27 cellular contexts compared by ENCODE assay signal in the genomic region with DNA sequence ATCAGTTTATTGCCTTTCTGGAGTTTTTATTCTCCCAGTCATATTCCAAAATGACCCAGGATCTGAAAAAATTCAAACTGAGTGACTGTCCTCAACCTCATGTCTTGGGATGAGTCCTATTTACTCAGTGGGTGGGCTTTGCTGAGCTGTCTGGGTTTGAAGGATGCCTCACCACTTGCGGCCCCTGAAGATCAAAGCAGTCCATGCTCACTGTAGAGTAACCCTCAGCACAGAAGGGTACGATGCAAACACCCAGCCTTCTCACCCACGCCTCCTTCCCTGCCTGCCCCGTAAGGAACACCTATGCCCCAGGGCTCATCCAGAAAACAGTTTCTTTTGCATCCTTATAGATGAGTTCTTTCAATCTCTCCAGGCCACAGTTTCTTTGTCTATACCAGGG. TPM values are rescaled to one million over a fixed set of nuclear protein-coding genes. Genes with fewer than 3 reads are reported as not detected.
DNase-seq lines count a peak whose midpoint lies in the region; ATAC-seq, FAIRE-seq and TF ChIP-seq lines count a peak whose summit lies in the region.
"Had no signal": no experiment of that assay in that cellular context is flagged by ENCODE, and none has a peak within 500 bp of the region (broad histone marks: within the 10 kb centered on the region; RNA-seq: fewer than 3 reads in every experiment).

No MANE protein-coding gene starts in this region.

- no peak for TF ChIP-seq RAD21 in SK-N-SH (IDR thresholded peaks at IDR 0.05; ENCODE audit: low read length)

- no peak for TF ChIP-seq CTCF in SK-N-SH (IDR thresholded peaks at IDR 0.05)
- no peak for TF ChIP-seq CTCF in PC-3 (conservative IDR thresholded peaks at IDR 0.05; ENCODE audit: low read depth, low read length)
- TF ChIP-seq CTCF in astrocyte (IDR thresholded peaks at IDR 0.05; ENCODE audit: insufficient read depth, low read depth, low read length): no peak
- TF ChIP-seq CTCF in nephron progenitor cell (IDR thresholded peaks at IDR 0.05): no peak

- TF ChIP-seq EP300 in SK-N-SH (IDR thresholded peaks at IDR 0.05; ENCODE audit: borderline replicate concordance in 1 of 2, low read depth in 1 of 2, low read length in 1 of 2): no peak

- DNase-seq in SK-N-SH: no peak
- DNase-seq in PC-3: peak; percentile 73
- no peak for DNase-seq in astrocyte (ENCODE audit: low read depth)
- DNase-seq in nephron progenitor cell: peak; percentile 14
- no peak for DNase-seq in NCI-H446 treated with DMSO at 0.1 percent for 48 hours (lab: John Stamatoyannopoulos, UW)
- no peak for DNase-seq in OCI-M2 (lab: John Stamatoyannopoulos, UW; ENCODE audit: unreplicated experiment)
- DNase-seq: Caco-2; CD4-positive, alpha-beta memory T cell; DND-41; GF-D8; NCI-H1105 treated with DMSO at 0.1 percent for 48 hours; NCI-H2029 treated with DMSO at 0.1 percent for 48 hours; NCI-H226; NCI-H524 treated with DMSO at 0.1 percent for 48 hours; NCI-H82; SIG-M5; T-helper 1 cell had no signal

- no peaks in the 10 kb centered on the region for H3K27me3 Mint-ChIP-seq in astrocyte (ENCODE audit: low read depth, unreplicated experiment)
- H3K27me3 Mint-ChIP-seq in nephron progenitor cell (ENCODE audit: low read depth, poor library complexity): peaks cover 10% of the 10 kb centered on the region

- H3K9me3 Mint-ChIP-seq in astrocyte (ENCODE audit: unreplicated experiment) (no peaks in the 10 kb centered on the region), nephron progenitor cell (no peaks in the 10 kb centered on the region)
- H3K9me3 Mint-ChIP-seq: CD4-positive, alpha-beta memory T cell had no signal

- H3K36me3 ChIP-seq in SK-N-SH (replicated peaks in 1 of 2; ENCODE audit: control insufficient read depth in 1 of 2, insufficient read depth in 2 of 2, low read length in 1 of 2) (no peaks in the 10 kb centered on the region), PC-3 (ENCODE audit: low read depth, low read length) (no peaks in the 10 kb centered on the region), astrocyte (ENCODE audit: insufficient read depth, low read length) (no peaks in the 10 kb centered on the region)
- H3K36me3 ChIP-seq: BLaER1 treated with 17β-estradiol and CSF1 and Interleukin-3, amounts not matched to agents 10 nM and 100 nM; HAP-1 had no signal

- H3K4me3 ChIP-seq in SK-N-SH (ENCODE audit: low read depth in 2 of 2, low read length in 1 of 2): no peak overlapping the region
- no peak overlapping the region for H3K4me3 ChIP-seq in PC-3 (ENCODE audit: low read length)
- H3K4me3 ChIP-seq in astrocyte (ENCODE audit: insufficient read depth, low read depth, low read length): no peak overlapping the region
- H3K4me3 ChIP-seq: BLaER1 treated with 17β-estradiol and CSF1 and Interleukin-3, amounts not matched to agents 10 nM and 100 nM; HAP-1 had no signal

- intact Hi-C loops in PC-3 (cut with micrococcal nuclease): loop anchor here (5.0 kb wide), 1 partner anchor 137 kb away; no protein-coding TSS in a partner anchor

- H3K4me3 Mint-ChIP-seq in astrocyte (ENCODE audit: unreplicated experiment) (no peak overlapping the region), nephron progenitor cell (no peak overlapping the region)
- H3K4me3 Mint-ChIP-seq: CD4-positive, alpha-beta memory T cell; IgD-negative memory B cell had no signal

- H3K9me3 ChIP-seq in SK-N-SH: no peaks in the 10 kb centered on the region
- H3K9me3 ChIP-seq in PC-3 (ENCODE audit: low read length): no peaks in the 10 kb centered on the region
- H3K9me3 ChIP-seq in astrocyte (ENCODE audit: insufficient read depth, low read depth, low read length): no peaks in the 10 kb centered on the region
- H3K9me3 ChIP-seq: BLaER1 treated with 17β-estradiol and CSF1 and Interleukin-3, amounts not matched to agents 10 nM and 100 nM; Caco-2; HAP-1 had no signal

- H3K36me3 Mint-ChIP-seq in astrocyte (ENCODE audit: low read depth, unreplicated experiment) (no peaks in the 10 kb centered on the region), nephron progenitor cell (ENCODE audit: low read depth) (no peaks in the 10 kb centered on the region)
- H3K36me3 Mint-ChIP-seq: CD4-positive, alpha-beta memory T cell; IgD-negative memory B cell had no signal

- H3F3A ChIP-seq in SK-N-SH (replicated peaks; ENCODE audit: insufficient read depth) (peaks cover 23% of the 10 kb centered on the region), PC-3 (ENCODE audit: low read length, unreplicated experiment) (no peaks in the 10 kb centered on the region)

- 57% methylated on average over 4 of the region's 4 CpGs for WGBS in SK-N-SH (ENCODE audit: low lambda C conversion rate)

- no peaks in the 10 kb centered on the region for H3K27me3 ChIP-seq in SK-N-SH (ENCODE audit: insufficient read depth)
- no peaks in the 10 kb centered on the region for H3K27me3 ChIP-seq in PC-3 (ENCODE audit: low read length)
- no peaks in the 10 kb centered on the region for H3K27me3 ChIP-seq in astrocyte (ENCODE audit: insufficient read depth, low read length)
- H3K27me3 ChIP-seq: BLaER1 treated with 17β-estradiol and CSF1 and Interleukin-3, amounts not matched to agents 10 nM and 100 nM had no signal

- H4K20me1 ChIP-seq in SK-N-SH (ENCODE audit: insufficient read depth): no peaks in the 10 kb centered on the region
- H4K20me1 ChIP-seq in PC-3 (ENCODE audit: low read length): no peaks in the 10 kb centered on the region
- H4K20me1 ChIP-seq in astrocyte (ENCODE audit: insufficient read depth, low read length): no peaks in the 10 kb centered on the region
- H4K20me1 ChIP-seq: BLaER1 treated with 17β-estradiol and CSF1 and Interleukin-3, amounts not matched to agents 10 nM and 100 nM had no signal

- POLR2A ChIA-PET in SK-N-SH (lab: Yijun Ruan, JAX) (interaction anchor here (0.5 kb wide), 1 partner anchor 18 kb away, joined by 3 read pairs; no protein-coding TSS in a partner anchor), PC-3 (lab: Charles Lee; ENCODE audit: unreplicated experiment) (no interaction called here)

- ATAC-seq in SK-N-SH treated with all-trans-retinoic acid at 6 μM for 48 hours (no peak), PC-3 (peak; percentile 7; the same call in 1 of the 2 replicates), GM21381 (IDR thresholded peaks at IDR 0.05; ENCODE audit: unreplicated experiment) (no peak)

- H3K79me2 ChIP-seq in SK-N-SH (ENCODE audit: insufficient read depth) (no peaks in the 10 kb centered on the region), PC-3 (ENCODE audit: low read length) (no peaks in the 10 kb centered on the region), astrocyte (ENCODE audit: insufficient read depth, low read length) (no peaks in the 10 kb centered on the region)

- no peak overlapping the region for H3K4me2 ChIP-seq in SK-N-SH
- H3K4me2 ChIP-seq in PC-3 (ENCODE audit: low read length): peak overlapping the region; percentile 15; the same call in 1 of the 2 replicates
- peak overlapping the region; percentile 6 for H3K4me2 ChIP-seq in astrocyte (ENCODE audit: low read length)
- H3K4me2 ChIP-seq: BLaER1 treated with 17β-estradiol and CSF1 and Interleukin-3, amounts not matched to agents 10 nM and 100 nM had no signal

- H3K9me2 ChIP-seq in SK-N-SH (no peaks in the 10 kb centered on the region), PC-3 (replicated peaks; ENCODE audit: low read length) (no peaks in the 10 kb centered on the region)

- FAIRE-seq in astrocyte (lab: Jason Lieb, UNC): peak; percentile 47
- FAIRE-seq: GM19239, HTR-8/SVneo had no signal

- H3K9ac ChIP-seq in SK-N-SH: no peak overlapping the region
- H3K9ac ChIP-seq in PC-3 (ENCODE audit: low read length): peak overlapping the region; percentile 64
- no peak overlapping the region for H3K9ac ChIP-seq in astrocyte (ENCODE audit: low read length)
- H3K9ac ChIP-seq: BLaER1 treated with 17β-estradiol and CSF1 and Interleukin-3, amounts not matched to agents 10 nM and 100 nM had no signal

- BruUV-seq in PC-3 (replicated peaks; lab: Mats Ljungman, UMichigan): no TSS peak

- CTCF ChIA-PET in SK-N-SH (lab: Yijun Ruan, JAX) (no interaction called here), PC-3 (lab: Charles Lee) (interaction anchor here (0.6 to 0.8 kb wide), 2 partner anchors 10 to 105 kb away, joined by 4 to 5 read pairs; no protein-coding TSS in a partner anchor)

- H3K4me1 Mint-ChIP-seq in astrocyte (ENCODE audit: low read depth, unreplicated experiment) (peaks cover 45% of the 10 kb centered on the region), nephron progenitor cell (peaks cover 22% of the 10 kb centered on the region)
- H3K4me1 Mint-ChIP-seq: IgD-negative memory B cell had no signal

- no peak overlapping the region for H3K27ac Mint-ChIP-seq in astrocyte (ENCODE audit: unreplicated experiment)
- no peak overlapping the region for H3K27ac Mint-ChIP-seq in nephron progenitor cell
- H3K27ac Mint-ChIP-seq: CD4-positive, alpha-beta memory T cell; IgD-negative memory B cell had no signal

- no peak overlapping the region for H3K27ac ChIP-seq in SK-N-SH (ENCODE audit: low read depth in 2 of 2, low read length in 1 of 2)
- peak overlapping the region; percentile 98 for H3K27ac ChIP-seq in PC-3 (ENCODE audit: low read length)
- H3K27ac ChIP-seq in astrocyte (ENCODE audit: low read depth, low read length): no peak overlapping the region
- H3K27ac ChIP-seq: 22Rv1; BLaER1 treated with 17β-estradiol and CSF1 and Interleukin-3, amounts not matched to agents 10 nM and 100 nM; RWPE1 had no signal

- H3K4me1 ChIP-seq in SK-N-SH (ENCODE audit: control insufficient read depth in 1 of 2, insufficient read depth in 2 of 2, low read depth in 1 of 2, low read length in 1 of 2) (peaks cover 0 to 34% of the 10 kb centered on the region in 2 experiments; a peak in 3 of 4 replicates), PC-3 (ENCODE audit: insufficient read depth, low read length) (peaks cover 65% of the 10 kb centered on the region), astrocyte (ENCODE audit: insufficient read depth, low read length) (peaks cover 45% of the 10 kb centered on the region)
- H3K4me1 ChIP-seq: Caco-2 had no signal

- H2AFZ ChIP-seq in SK-N-SH (ENCODE audit: low read depth): 0 out of 2 replicates have a peak overlapping the region, but pooled peaks have one; percentile 2
- no peak overlapping the region for H2AFZ ChIP-seq in PC-3 (ENCODE audit: low read length)
- H2AFZ ChIP-seq in astrocyte (ENCODE audit: low read depth, low read length): no peak overlapping the region

TF ChIP-seq in SK-N-SH, 30 proteins besides CTCF, POLR2A, EP300 and RAD21 (continues in another document):
- TF ChIP-seq RCOR1 (IDR thresholded peaks at IDR 0.05; ENCODE audit: low read length): no peak
- no peak for TF ChIP-seq YY1 (IDR thresholded peaks at IDR 0.05; ENCODE audit: low read depth)

TF ChIP-seq in SK-N-SH treated with all-trans-retinoic acid at 6 μM for 48 hours, 23 proteins besides CTCF, POLR2A, EP300 and RAD21:
- TF ChIP-seq ZNF70 (CRISPR knock-in tag; IDR thresholded peaks at IDR 0.05) (no peak), ZNF565 (CRISPR knock-in tag; conservative IDR thresholded peaks at IDR 0.05; ENCODE audit: low read depth) (no peak)
TF ChIP-seq in SK-N-SH treated with all-trans-retinoic acid at 6 μM for 48 hours: peak in this region for 0.

RNA-seq across cellular contexts. Expression of a gene that starts 42.2 kb away (rescaled TPM):
- polyA plus RNA-seq in SK-N-SH (2012; rRNA removed): 4.4 and 5.1 TPM in 2 replicates
- 3.8 and 3.9 TPM in 2 replicates for polyA plus RNA-seq in SK-N-SH (2012; cell fraction: cytosol; rRNA removed)
- 15.3 and 16.8 TPM in 2 replicates for polyA plus RNA-seq in SK-N-SH (2012; cell fraction: nucleus; rRNA removed)
- total RNA-seq in PC-3 (2014; rRNA removed) (61.3 and 89.8 TPM in 2 replicates), astrocyte (81.9 and 83.8 TPM in 2 replicates)
- total RNA-seq: OCI-LY7 had no signal

Comparison
In these comparisons a context has a peak if more than half of its experiments do, and no peak if none do; other contexts are left out.
1. DNase-seq: peak in PC-3 (single experiment) and nephron progenitor cell (single experiment); none in SK-N-SH (single experiment), astrocyte (single experiment), NCI-H446 treated with DMSO at 0.1 percent for 48 hours (single experiment) and OCI-M2 (single experiment).